1 cellular context compared by ENCODE assay signal in the genomic region with DNA sequence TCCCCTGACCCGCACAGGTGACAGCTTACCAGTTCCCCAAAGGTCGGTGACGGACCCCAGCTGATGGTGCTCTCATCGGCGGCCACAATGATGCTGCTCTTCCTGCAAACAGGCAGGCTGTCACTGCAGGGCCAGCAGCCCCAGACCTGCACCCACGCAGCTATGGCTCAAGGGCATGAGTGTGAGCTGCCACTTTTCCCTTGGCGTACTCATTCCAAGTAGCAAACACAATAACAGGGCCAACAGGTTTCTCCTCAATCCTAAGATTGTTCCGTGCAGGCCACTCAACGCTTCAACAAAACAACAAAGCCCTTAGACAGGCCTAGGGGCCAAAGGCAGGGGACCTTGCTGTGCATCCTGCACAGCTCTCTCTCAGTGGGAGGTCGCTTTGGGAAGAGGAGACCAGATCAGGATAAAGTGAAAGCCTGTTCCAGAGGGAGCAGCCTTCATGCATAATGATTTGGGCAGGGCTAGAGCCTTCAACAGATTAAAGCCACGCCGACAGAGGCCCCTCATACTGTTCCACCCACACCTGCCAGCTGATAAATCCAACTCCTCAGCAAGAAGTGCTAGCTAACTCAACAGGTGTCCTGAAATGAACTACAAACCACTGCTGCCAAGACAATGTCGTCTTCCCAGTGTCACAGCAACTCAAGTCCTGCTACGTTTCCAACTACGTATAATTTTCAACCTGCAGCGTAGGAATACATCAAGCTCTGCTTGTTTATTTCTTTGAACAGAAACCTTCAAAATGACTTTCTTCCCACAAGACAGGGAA.
TF ChIP-seq lines count a peak whose summit lies in the region.

No MANE protein-coding gene starts in this region.

TF ChIP-seq in GM12878, 131 proteins besides CTCF, POLR2A, EP300 and RAD21:
- no peak for TF ChIP-seq ZZZ3 (IDR thresholded peaks at IDR 0.05; ENCODE audit: control insufficient read depth, insufficient read length, low read depth)
- no peak for TF ChIP-seq ATF3 (IDR thresholded peaks at IDR 0.05; ENCODE audit: borderline replicate concordance, extremely low read depth, low read depth, low read length)
- no peak for TF ChIP-seq BCL3 (IDR thresholded peaks at IDR 0.05; ENCODE audit: borderline replicate concordance, insufficient read depth, low read depth, low read length, poor library complexity, severe bottlenecking)
- TF ChIP-seq EGR1 (IDR thresholded peaks at IDR 0.05; ENCODE audit: borderline replicate concordance in 1 of 2, low read depth in 2 of 2, low read length in 2 of 2) = no peak
- TF ChIP-seq, protein P1, sequence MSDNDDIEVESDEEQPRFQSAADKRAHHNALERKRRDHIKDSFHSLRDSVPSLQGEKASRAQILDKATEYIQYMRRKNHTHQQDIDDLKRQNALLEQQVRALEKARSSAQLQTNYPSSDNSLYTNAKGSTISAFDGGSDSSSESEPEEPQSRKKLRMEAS (IDR thresholded peaks at IDR 0.05; ENCODE audit: low read depth, low read length) = no peak
- TF ChIP-seq SUZ12 (IDR thresholded peaks at IDR 0.05; ENCODE audit: unreplicated experiment) = no peak
- TF ChIP-seq RB1 (IDR thresholded peaks at IDR 0.05; ENCODE audit: borderline replicate concordance) = no peak
- no peak for TF ChIP-seq SRF (IDR thresholded peaks at IDR 0.05; ENCODE audit: low read depth in 2 of 2, low read length in 2 of 2)
- TF ChIP-seq ZNF207 (IDR thresholded peaks at IDR 0.05; ENCODE audit: borderline replicate concordance) = no peak
- TF ChIP-seq STAT1 (conservative IDR thresholded peaks at IDR 0.05) = no peak
- no peak for TF ChIP-seq ESRRA (IDR thresholded peaks at IDR 0.05; ENCODE audit: low read length)
- TF ChIP-seq TCF12 (IDR thresholded peaks at IDR 0.05; ENCODE audit: low read depth, low read length) = no peak
- TF ChIP-seq SREBF1 (IDR thresholded peaks at IDR 0.05; ENCODE audit: low read length) = no peak
- TF ChIP-seq RUNX3 (IDR thresholded peaks at IDR 0.05; ENCODE audit: low read length) = no peak
- no peak for TF ChIP-seq IKZF2 (IDR thresholded peaks at IDR 0.05)
- TF ChIP-seq MYC (IDR thresholded peaks at IDR 0.05; ENCODE audit: insufficient read depth, insufficient read length, insufficient replicate concordance, low read length, severe bottlenecking) = no peak
- TF ChIP-seq MXI1 (IDR thresholded peaks at IDR 0.05; ENCODE audit: low read depth, low read length) = no peak
- no peak for TF ChIP-seq ETV6 (conservative IDR thresholded peaks at IDR 0.05 in 1 of 2, IDR thresholded peaks at IDR 0.05 in 1 of 2; ENCODE audit: borderline replicate concordance in 1 of 2, low read depth in 1 of 2)
- no peak for TF ChIP-seq ZNF622 (IDR thresholded peaks at IDR 0.05)
- no peak for TF ChIP-seq ZBED1 (IDR thresholded peaks at IDR 0.05; ENCODE audit: borderline replicate concordance)
